Comparison of ENCODE assay signal across 37 cellular contexts in the genomic region with DNA sequence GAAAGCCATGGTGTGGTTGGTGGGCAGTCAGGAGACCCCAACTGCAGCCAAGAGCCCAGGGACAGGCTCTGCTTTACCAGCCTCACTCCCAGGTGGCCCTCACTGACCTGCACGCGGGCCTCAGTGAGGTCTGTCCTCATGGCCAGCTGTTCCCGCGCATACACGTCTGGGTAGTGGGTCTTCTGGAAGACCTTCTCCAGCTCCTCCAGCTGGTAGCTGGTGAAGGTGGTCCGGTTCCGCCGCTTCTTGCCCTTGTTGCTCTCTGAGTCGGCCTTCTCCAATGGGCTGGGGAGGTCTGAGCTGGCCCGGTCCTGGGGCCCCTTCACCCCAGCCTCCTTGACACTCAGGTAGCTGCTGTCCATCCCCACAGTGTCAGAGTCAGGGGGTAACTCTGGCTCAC. TPM values are rescaled to one million over a fixed set of nuclear protein-coding genes. Genes with fewer than 3 reads are reported as not detected.
"Had no signal": no experiment of that assay in that cellular context is flagged by ENCODE, and none has a peak within 500 bp of the region (broad histone marks: within the 10 kb centered on the region; RNA-seq: fewer than 3 reads in every experiment).

No MANE protein-coding gene starts in this region.

- FAIRE-seq: astrocyte had no signal

- H3K36me3 ChIP-seq: breast epithelium, SJCRH30, WERI-Rb-1 had no signal

- H3K9me3 ChIP-seq: body of pancreas, breast epithelium, SJCRH30 had no signal

- ATAC-seq: activated CD8-positive, alpha-beta memory T cell treated with anti-CD3 and anti-CD28 coated beads, Interleukin-2, amount 10 ng/mL, durations not matched to agents 7 days and 5 days; body of pancreas; Panc1 had no signal

- H3K27ac ChIP-seq: body of pancreas, breast epithelium, KMS-11, SJCRH30, SK-N-MC, WERI-Rb-1 had no signal

- H3K27me3 ChIP-seq: body of pancreas, breast epithelium, SJCRH30 had no signal

- H3K4me1 ChIP-seq: breast epithelium had no signal

- DNase-seq: activated CD4-positive, alpha-beta memory T cell treated with anti-CD3 and anti-CD28 coated beads, Interleukin-2, amount 10 ng/mL, durations not matched to agents 7 days and 5 days; activated CD4-positive, alpha-beta T cell treated with anti-CD3 and anti-CD28 coated beads for 1 hour; activated CD4-positive, alpha-beta T cell treated with anti-CD3 and anti-CD28 coated beads for 48 hours; activated CD4-positive, CD25-positive, alpha-beta regulatory T cell; activated CD8-positive, alpha-beta memory T cell treated with anti-CD3 and anti-CD28 coated beads for 24 hours; activated CD8-positive, alpha-beta memory T cell treated with anti-CD3 and anti-CD28 coated beads, Interleukin-2, amount 10 ng/mL, durations not matched to agents 7 days and 5 days; activated CD8-positive, alpha-beta memory T cell treated with anti-CD3 and anti-CD28 coated beads, Interleukin-2, amount 50 U/mL, for 48 hours; activated gamma-delta T cell; activated naive CD4-positive, alpha-beta T cell treated with Interleukin-2 at 50 U/mL for 16 hours; activated naive CD8-positive, alpha-beta T cell treated with anti-CD3 and anti-CD28 coated beads, Interleukin-2, amount 10 ng/mL, durations not matched to agents 7 days and 5 days; activated T-cell treated with anti-CD3 and anti-CD28 coated beads, Interleukin-2, amount 50 U/mL, for 48 hours; amygdala; body of pancreas; caudate nucleus; MM.1S; MV-4-11; NCI-H1092 treated with DMSO at 0.1 percent for 48 hours; NCI-H1417; NCI-H187 treated with DMSO at 0.1 percent for 48 hours; NCI-H2081; NCI-H2171 treated with DMSO at 0.1 percent for 48 hours; NCI-H226; NCI-H446 treated with DMSO at 0.1 percent for 48 hours; NCI-H524 treated with DMSO at 0.1 percent for 48 hours; SHP77; SJCRH30; T1000; WERI-Rb-1 had no signal

- H3K4me3 ChIP-seq: body of pancreas, breast epithelium, SJCRH30, SK-N-MC had no signal

RNA-seq across cellular contexts. Expression of gene ALX4, which starts 34.7 kb away (rescaled TPM):
- total RNA-seq: activated CD4-positive, alpha-beta memory T cell treated with anti-CD3 and anti-CD28 coated beads, Interleukin-2, amount 10 ng/mL, durations not matched to agents 7 days and 5 days; activated CD8-positive, alpha-beta memory T cell treated with anti-CD3 and anti-CD28 coated beads, Interleukin-2, amount 10 ng/mL, durations not matched to agents 7 days and 5 days; activated naive CD8-positive, alpha-beta T cell treated with anti-CD3 and anti-CD28 coated beads, Interleukin-2, amount 10 ng/mL, durations not matched to agents 7 days and 5 days; astrocyte; body of pancreas; LHCN-M2; RPMI7951; T-helper 1 cell treated with Interleukin-12 subunit alpha and Interleukin-12 subunit beta and Interleukin-4 antibody, amounts not matched to agents 30 ng/mL and 1 ng/mL, for 36 hours; T-helper 2 cell treated with Interferon-gamma antibody and Interleukin-4, amounts not matched to agents 100 ng/mL and 5 ng/mL, for 36 hours had no signal
